Comparison of ENCODE assay signal across 8 cellular contexts in genomic region chr7:66590302-66591057, GRCh38. TPM values are rescaled to one million over a fixed set of nuclear protein-coding genes. Genes with fewer than 3 reads are reported as not detected.
A peak's percentile ranks its signal among the peaks of the same experiment; 100 is the strongest.
DNase-seq lines count a peak whose midpoint lies in the region; TF ChIP-seq lines count a peak whose summit lies in the region.
"Not testable (repeated sequence)": the region's sequence is repeated elsewhere in the genome, so short reads cannot be mapped to it uniquely, and the experiment has no call there.

No MANE protein-coding gene starts in this region.

- POLR2A ChIA-PET in activated CD4-positive, alpha-beta memory T cell treated with anti-CD3 and anti-CD28 coated beads for 36 hours (lab: Charles Lee) = interaction anchor here (0.5 to 0.7 kb wide), 2 partner anchors 41 to 104 kb away, joined by 3 to 4 read pairs; no protein-coding TSS in a partner anchor
- POLR2A ChIA-PET in MCF 10A (lab: Yijun Ruan, JAX) = interaction anchor here (0.6 to 4.1 kb wide), 15 partner anchors 9 to 225 kb away, joined by 3 to 28 read pairs (median 4); partner anchors contain the start of genes KCTD7 and RABGEF1

- peaks cover 30% of the 10 kb centered on the region for H3K36me3 ChIP-seq in NT2/D1 (ENCODE audit: insufficient read depth, insufficient read length, low read length)
- not testable (repeated sequence) for H3K36me3 ChIP-seq in muscle layer of duodenum (ENCODE audit: control insufficient read depth in 1 of 2, insufficient read depth in 2 of 2, low read length in 2 of 2)
- H3K36me3 ChIP-seq in spleen = peaks cover 0 to 15% (median 0%) of the 10 kb centered on the region in 6 donors

- H3K4me1 Mint-ChIP-seq in activated CD4-positive, alpha-beta memory T cell treated with anti-CD3 and anti-CD28 coated beads for 36 hours (ENCODE audit: low read depth) = peaks cover 55% of the 10 kb centered on the region
- peaks cover 27% of the 10 kb centered on the region for H3K4me1 Mint-ChIP-seq in MCF 10A (ENCODE audit: insufficient read depth, unreplicated experiment)

- H3K9me3 Mint-ChIP-seq in activated CD4-positive, alpha-beta memory T cell treated with anti-CD3 and anti-CD28 coated beads for 36 hours; MCF 10A (ENCODE audit: unreplicated experiment): not testable (repeated sequence)

- CTCF ChIA-PET in activated CD4-positive, alpha-beta memory T cell treated with anti-CD3 and anti-CD28 coated beads for 36 hours (lab: Charles Lee) = interaction anchor here (1.2 kb wide), 1 partner anchor 16 kb away, joined by 3 read pairs; no protein-coding TSS in a partner anchor
- CTCF ChIA-PET in MCF 10A (lab: Yijun Ruan, JAX) = interaction anchor here (0.5 to 0.7 kb wide), 2 partner anchors 64 to 290 kb away, joined by 3 to 4 read pairs; no protein-coding TSS in a partner anchor

- H3K4me1 ChIP-seq in NT2/D1 (ENCODE audit: insufficient read depth, insufficient read length) = not testable (repeated sequence)
- peaks cover 0 to 20% of the 10 kb centered on the region in 2 donors for H3K4me1 ChIP-seq in muscle layer of duodenum (ENCODE audit: control insufficient read depth in 1 of 2, insufficient read depth in 2 of 2, low read length in 2 of 2)
- H3K4me1 ChIP-seq in spleen = peaks cover 0 to 76% (median 55%) of the 10 kb centered on the region in 6 donors

- peaks cover 15% of the 10 kb centered on the region for H3K9me3 ChIP-seq in NT2/D1 (ENCODE audit: insufficient read depth, low read length)
- H3K9me3 ChIP-seq in muscle layer of duodenum (ENCODE audit: control insufficient read depth in 1 of 2, low read length in 2 of 2); spleen: not testable (repeated sequence)

- H3K27ac ChIP-seq in muscle layer of duodenum (ENCODE audit: low read length) = peak overlapping the region; percentile 16
- peak overlapping the region in 2 of 8 donors; percentile 96 for H3K27ac ChIP-seq in spleen

- H3K36me3 Mint-ChIP-seq in activated CD4-positive, alpha-beta memory T cell treated with anti-CD3 and anti-CD28 coated beads for 36 hours = not testable (repeated sequence)
- H3K36me3 Mint-ChIP-seq in MCF 10A (ENCODE audit: insufficient read depth, unreplicated experiment) = peaks cover 34% of the 10 kb centered on the region

- intact Hi-C loops in activated CD4-positive, alpha-beta memory T cell treated with anti-CD3 and anti-CD28 coated beads for 36 hours (cut with micrococcal nuclease); MCF 10A (cut with micrococcal nuclease); spleen (cut with DNase I; ENCODE audit: low total_unique reads): not testable (repeated sequence)

- not testable (repeated sequence) for TF ChIP-seq POLR2A in spleen (IDR thresholded peaks at IDR 0.05)

- H3K4me3 ChIP-seq in GM12865 (ENCODE audit: low read depth, low read length) = peak overlapping the region; percentile 94; the same call in 1 of the 2 replicates
- peak overlapping the region; percentile 11 for H3K4me3 ChIP-seq in NT2/D1 (ENCODE audit: insufficient read length, low read depth)
- peak overlapping the region; percentile 89 to 90 for H3K4me3 ChIP-seq in foreskin fibroblast (ENCODE audit: low read depth in 1 of 2, low read length in 2 of 2)
- H3K4me3 ChIP-seq in muscle layer of duodenum (ENCODE audit: low read depth in 1 of 2, low read length in 2 of 2) = peak overlapping the region; percentile 7 to 80
- peak overlapping the region in 6 of 8 donors; percentile 83 to 91 (median 86) for H3K4me3 ChIP-seq in spleen

- H3K4me3 Mint-ChIP-seq in activated CD4-positive, alpha-beta memory T cell treated with anti-CD3 and anti-CD28 coated beads for 36 hours = peak overlapping the region; percentile 96
- peak overlapping the region; percentile 94 for H3K4me3 Mint-ChIP-seq in MCF 10A (ENCODE audit: unreplicated experiment)

- not testable (repeated sequence) for H3K27me3 ChIP-seq in NT2/D1 (ENCODE audit: insufficient read depth, insufficient read length); muscle layer of duodenum (ENCODE audit: low read depth, low read length); spleen (replicated peaks in 1 of 7)

- H3K9ac ChIP-seq in NT2/D1 (ENCODE audit: insufficient read length, low read depth) = peak overlapping the region; percentile 42

- peak overlapping the region; percentile 66 for H3K27ac Mint-ChIP-seq in activated CD4-positive, alpha-beta memory T cell treated with anti-CD3 and anti-CD28 coated beads for 36 hours
- peak overlapping the region; percentile 98 for H3K27ac Mint-ChIP-seq in MCF 10A (ENCODE audit: low read depth, unreplicated experiment)

- BruUV-seq in MCF 10A (replicated peaks; lab: Mats Ljungman, UMichigan) = TSS peak; percentile 32

- H3K27me3 Mint-ChIP-seq in activated CD4-positive, alpha-beta memory T cell treated with anti-CD3 and anti-CD28 coated beads for 36 hours; MCF 10A (ENCODE audit: insufficient read depth, unreplicated experiment): not testable (repeated sequence)

- not testable (repeated sequence) for TF ChIP-seq CTCF in GM12865 (IDR thresholded peaks at IDR 0.05; ENCODE audit: insufficient read depth, low read depth, low read length, missing control alignments); MCF 10A (IDR thresholded peaks at IDR 0.05; ENCODE audit: unreplicated experiment); foreskin fibroblast (IDR thresholded peaks at IDR 0.05; ENCODE audit: low read depth, low read length); spleen (IDR thresholded peaks at IDR 0.05 in 8 of 11, conservative IDR thresholded peaks at IDR 0.05 in 3 of 11)

- WGBS in spleen, 5 donors = 73 to 83% (median 77%) methylated on average over 11 of the region's 11 CpGs

- DNase-seq in AG08396 (ENCODE audit: low spot score) (peak; percentile 77), MCF 10A (ENCODE audit: unreplicated experiment) (peak; percentile 19), foreskin fibroblast (peak; percentile 60 to 82), spleen (peak; percentile 27)
- not testable (repeated sequence) for DNase-seq in GM12865 (ENCODE audit: low read depth); NT2/D1 (ENCODE audit: low read depth, low spot score); activated CD4-positive, alpha-beta memory T cell treated with anti-CD3 and anti-CD28 coated beads for 36 hours

RNA-seq across cellular contexts. Expression of gene KCTD7, which starts 38.2 kb away (rescaled TPM):
- total RNA-seq in activated CD4-positive, alpha-beta memory T cell treated with anti-CD3 and anti-CD28 coated beads for 36 hours = 1 to 10 TPM; 7.4 to 8.2 TPM
- total RNA-seq in MCF 10A (2022) = 3.7 and 5.5 TPM in 2 replicates
- total RNA-seq in spleen = 10 to 100 TPM; 13.3 to 25.0 (median 16.7) TPM
- 1 to 10 TPM; 2.3 to 5.7 (median 4.2) TPM for polyA plus RNA-seq in spleen

Comparison
In these comparisons a context has a peak if more than half of its experiments do, and no peak if none do; other contexts are left out.
1. H3K4me3 ChIP-seq: peak in every context shown above with its lines; median percentile 94 in GM12865; 90 in foreskin fibroblast; 86 in spleen; 44 in muscle layer of duodenum; 11 in NT2/D1.